8 cellular contexts compared by ENCODE assay signal in the genomic region with DNA sequence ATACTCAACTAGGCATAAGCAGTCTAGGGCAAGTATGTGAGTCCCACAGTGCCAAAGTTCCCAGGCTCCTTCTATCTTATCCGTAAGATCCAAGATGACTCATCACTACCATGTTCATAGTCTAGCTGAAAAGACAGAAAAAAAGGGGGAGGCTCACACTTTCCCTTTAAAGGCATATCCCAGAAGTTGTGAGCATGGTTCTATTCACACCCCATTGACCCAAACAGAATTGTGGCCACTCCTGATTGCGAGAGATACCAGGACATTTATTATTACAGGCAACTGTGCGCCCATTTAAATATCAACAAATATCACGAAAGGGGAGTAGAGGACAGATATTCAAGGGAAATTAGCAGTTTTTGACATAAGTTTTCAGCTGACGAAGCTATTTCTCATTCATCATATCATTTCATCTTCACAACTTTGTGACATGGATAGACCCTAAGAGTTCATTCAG. TPM values are rescaled to one million over a fixed set of nuclear protein-coding genes. Genes with fewer than 3 reads are reported as not detected.
DNase-seq lines count a peak whose midpoint lies in the region; ATAC-seq and TF ChIP-seq lines count a peak whose summit lies in the region.

No MANE protein-coding gene starts in this region.

- no peaks in the 10 kb centered on the region for H3K4me1 ChIP-seq in CD8-positive, alpha-beta memory T cell (ENCODE audit: insufficient read depth, low read length)

- no peak overlapping the region for H3K4me3 Mint-ChIP-seq in CD8-positive, alpha-beta memory T cell
- H3K4me3 Mint-ChIP-seq in type B pancreatic cell: no peak overlapping the region

- DNase-seq in CD8-positive, alpha-beta memory T cell: no peak
- DNase-seq in RPMI7951 (ENCODE audit: low read depth): peak; percentile 88
- DNase-seq in fibroblast of mammary gland (ENCODE audit: low read depth): peak; percentile 94
- no peak for DNase-seq in omental fat pad (ENCODE audit: low spot score)
- no peak for DNase-seq in stimulated activated CD4-positive, alpha-beta T cell treated with anti-CD3 and anti-CD28 coated beads, Interleukin-12 subunit alpha, Interleukin-12 subunit beta, amount 100 ng/mL, for 4 hours
- no peak for DNase-seq in activated T-cell treated with anti-CD3 and anti-CD28 coated beads, Interleukin-2, amount 50 U/mL, for 1 hour
- no peak for DNase-seq in DMS53 treated with DMSO at 0.1 percent for 48 hours (lab: John Stamatoyannopoulos, UW; ENCODE audit: unreplicated experiment)
- no peak for DNase-seq in type B pancreatic cell (ENCODE audit: extremely low spot score, unreplicated experiment)

- TF ChIP-seq CTCF in fibroblast of mammary gland (conservative IDR thresholded peaks at IDR 0.05; ENCODE audit: control insufficient read depth, insufficient read depth, low read depth, low read length) (no peak), omental fat pad (IDR thresholded peaks at IDR 0.05) (no peak), type B pancreatic cell (conservative IDR thresholded peaks at IDR 0.05) (no peak)

- H3K36me3 ChIP-seq in CD8-positive, alpha-beta memory T cell (ENCODE audit: insufficient read depth, low read length): no peaks in the 10 kb centered on the region

- H3K27me3 Mint-ChIP-seq in CD8-positive, alpha-beta memory T cell: peaks cover 4 to 23% of the 10 kb centered on the region in 2 donors
- peaks cover 35% of the 10 kb centered on the region for H3K27me3 Mint-ChIP-seq in type B pancreatic cell

- H3K4me1 Mint-ChIP-seq in CD8-positive, alpha-beta memory T cell: no peaks in the 10 kb centered on the region
- H3K4me1 Mint-ChIP-seq in type B pancreatic cell (ENCODE audit: unreplicated experiment): no peaks in the 10 kb centered on the region

- POLR2A ChIA-PET in CD8-positive, alpha-beta memory T cell (lab: Charles Lee): no interaction called here

- ATAC-seq in omental fat pad (ENCODE audit: low FRiP score): peak; percentile 79

- H3K27ac ChIP-seq in CD8-positive, alpha-beta memory T cell (ENCODE audit: low read depth, low read length): peak overlapping the region; percentile 20

- no peaks in the 10 kb centered on the region for H3K9me3 ChIP-seq in CD8-positive, alpha-beta memory T cell (ENCODE audit: low read length)

- no peaks in the 10 kb centered on the region for H3K9me3 Mint-ChIP-seq in CD8-positive, alpha-beta memory T cell
- H3K9me3 Mint-ChIP-seq in type B pancreatic cell: no peaks in the 10 kb centered on the region

- H3K4me3 ChIP-seq in CD8-positive, alpha-beta memory T cell (ENCODE audit: low read length): no peak overlapping the region
- H3K4me3 ChIP-seq in fibroblast of mammary gland (ENCODE audit: control insufficient read depth, low read depth, low read length): no peak overlapping the region

- H3K27me3 ChIP-seq in CD8-positive, alpha-beta memory T cell (ENCODE audit: insufficient read depth, low read length, poor library complexity, severe bottlenecking): no peaks in the 10 kb centered on the region

- no peak overlapping the region for H3K27ac Mint-ChIP-seq in CD8-positive, alpha-beta memory T cell
- H3K27ac Mint-ChIP-seq in type B pancreatic cell: no peak overlapping the region

- no peaks in the 10 kb centered on the region for H3K36me3 Mint-ChIP-seq in CD8-positive, alpha-beta memory T cell
- H3K36me3 Mint-ChIP-seq in type B pancreatic cell: no peaks in the 10 kb centered on the region

- CTCF ChIA-PET in CD8-positive, alpha-beta memory T cell (lab: Charles Lee): no interaction called here

RNA-seq across cellular contexts. Expression of a gene that starts 8.1 kb away (rescaled TPM):
- total RNA-seq in CD8-positive, alpha-beta memory T cell: 10 to 100 TPM; 71.2 to 73.2 TPM
- 115 TPM for polyA plus RNA-seq in CD8-positive, alpha-beta memory T cell
- 86.1 and 114 TPM in 2 replicates for total RNA-seq in RPMI7951 (2014; rRNA removed; shearing (Covaris generic))
- total RNA-seq in omental fat pad (100 to 1,000 TPM in 2 of 4 donors, 10 to 100 TPM in 2; 54.1 to 110 (median 88.6) TPM), type B pancreatic cell (ENCODE audit: low replicate concordance) (47.1 and 57.9 TPM in 2 replicates)

RNA-seq across cellular contexts. Expression of a gene that starts 35.4 kb away (rescaled TPM):
- total RNA-seq in CD8-positive, alpha-beta memory T cell: 1 to 10 TPM; 2.1 TPM
- not detected for polyA plus RNA-seq in CD8-positive, alpha-beta memory T cell
- 3.5 and 3.9 TPM in 2 replicates for total RNA-seq in RPMI7951 (2014; rRNA removed; shearing (Covaris generic))
- 10 to 100 TPM; 32.1 to 81.8 (median 61.0) TPM for total RNA-seq in omental fat pad
- total RNA-seq in type B pancreatic cell (ENCODE audit: low replicate concordance): 4.7 and 4.9 TPM in 2 replicates

RNA-seq across cellular contexts. Expression of a gene that starts 49.0 kb away (rescaled TPM):
- total RNA-seq in CD8-positive, alpha-beta memory T cell: not detected
- polyA plus RNA-seq in CD8-positive, alpha-beta memory T cell: not detected
- not detected in 2 replicates for total RNA-seq in RPMI7951 (2014; rRNA removed; shearing (Covaris generic))
- total RNA-seq in omental fat pad (under 1 TPM in 3 of 4 donors, not detected in 1; 0.12 to 0.74 (median 0.19) TPM), type B pancreatic cell (ENCODE audit: low replicate concordance) (0.17 TPM in 1 of 2 replicates, not detected in the other)

Comparison
In these comparisons a context has a peak if more than half of its experiments do, and no peak if none do; other contexts are left out.
1. DNase-seq: peak in RPMI7951 (single experiment) and fibroblast of mammary gland (single experiment); none in CD8-positive, alpha-beta memory T cell (0 of 5), omental fat pad (single experiment), stimulated activated CD4-positive, alpha-beta T cell treated with anti-CD3 and anti-CD28 coated beads, Interleukin-12 subunit alpha, Interleukin-12 subunit beta, amount 100 ng/mL, for 4 hours (single experiment), activated T-cell treated with anti-CD3 and anti-CD28 coated beads, Interleukin-2, amount 50 U/mL, for 1 hour (single experiment), DMS53 treated with DMSO at 0.1 percent for 48 hours (single experiment) and type B pancreatic cell (single experiment).